1 cellular context compared by ENCODE assay signal in genomic region chr20:48807051-48807450, GRCh38.
A peak's percentile ranks its signal among the peaks of the same experiment; 100 is the strongest.
TF ChIP-seq lines count a peak whose summit lies in the region.

No MANE protein-coding gene starts in this region.

TF ChIP-seq in GM12878, 131 proteins besides CTCF, POLR2A, EP300 and RAD21:
- TF ChIP-seq HDAC6 (IDR thresholded peaks at IDR 0.05; ENCODE audit: unreplicated experiment) (no peak), PML (IDR thresholded peaks at IDR 0.05; ENCODE audit: low read length) (no peak), MLLT1 (IDR thresholded peaks at IDR 0.05) (no peak), CBFB (IDR thresholded peaks at IDR 0.05; ENCODE audit: low read depth) (no peak), ATF7 (IDR thresholded peaks at IDR 0.05; ENCODE audit: low read depth) (no peak), YY1 (IDR thresholded peaks at IDR 0.05; ENCODE audit: low read depth, low read length) (no peak), EZH2 (IDR thresholded peaks at IDR 0.05; ENCODE audit: borderline replicate concordance, control insufficient read depth, low read depth, low read length) (no peak), ZBTB40 (IDR thresholded peaks at IDR 0.05; ENCODE audit: borderline replicate concordance) (no peak), BACH1 (IDR thresholded peaks at IDR 0.05; ENCODE audit: borderline replicate concordance) (no peak), MTA3 (IDR thresholded peaks at IDR 0.05; ENCODE audit: borderline replicate concordance, low read length) (no peak), CBX5 (IDR thresholded peaks at IDR 0.05; ENCODE audit: low read depth) (peak; percentile 77; the same call in 1 of the 2 replicates), SMARCA5 (IDR thresholded peaks at IDR 0.05) (0 out of 2 replicates have a peak, but pooled peaks have one; percentile 21)
